31 cellular contexts compared by ENCODE assay signal in the genomic region with DNA sequence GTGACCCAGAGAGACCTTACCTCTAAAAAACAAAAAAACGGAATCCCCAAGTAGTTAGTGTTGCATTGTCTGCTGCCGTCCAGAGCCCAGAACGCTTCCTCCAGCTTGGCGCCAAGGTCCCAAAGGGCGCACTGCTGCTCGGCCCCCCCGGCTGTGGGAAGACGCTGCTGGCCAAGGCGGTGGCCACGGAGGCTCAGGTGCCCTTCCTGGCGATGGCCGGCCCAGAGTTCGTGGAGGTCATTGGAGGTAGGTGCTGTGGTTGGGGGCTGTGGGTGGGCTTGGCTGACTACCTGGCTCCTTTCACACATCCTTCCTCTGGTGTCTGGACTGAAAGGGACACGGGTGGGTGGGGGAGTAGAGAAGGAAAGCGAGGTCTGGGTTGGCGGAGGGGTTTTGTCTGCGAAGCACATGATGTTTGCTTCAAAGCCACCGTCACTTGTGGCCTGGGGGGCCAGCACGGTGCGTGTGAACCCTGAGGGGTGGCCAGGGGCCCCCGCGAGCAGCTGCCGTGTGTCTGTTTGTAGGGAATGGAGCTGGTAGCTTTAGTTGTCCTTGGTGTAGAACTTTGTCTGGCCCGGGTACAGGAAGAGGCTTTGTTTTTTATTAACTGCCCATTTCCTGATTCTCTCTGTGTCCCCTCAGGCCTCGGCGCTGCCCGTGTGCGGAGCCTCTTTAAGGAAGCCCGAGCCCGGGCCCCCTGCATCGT. TPM values are rescaled to one million over a fixed set of nuclear protein-coding genes. Genes with fewer than 3 reads are reported as not detected.
"Had no signal": no experiment of that assay in that cellular context is flagged by ENCODE, and none has a peak within 500 bp of the region (broad histone marks: within the 10 kb centered on the region; RNA-seq: fewer than 3 reads in every experiment).

No MANE protein-coding gene starts in this region.

- FAIRE-seq: bronchial epithelial cell, colon, keratinocyte had no signal

- H3K4me2 ChIP-seq: smooth muscle cell had no signal

- H3K27me3 ChIP-seq: ovary, sigmoid colon, stomach, thyroid gland had no signal

- H3K27me3 Mint-ChIP-seq: activated CD4-positive, alpha-beta memory T cell treated with anti-CD3 and anti-CD28 coated beads for 36 hours; activated naive CD8-positive, alpha-beta T cell; central memory CD8-positive, alpha-beta T cell; progenitor cell of endocrine pancreas; stimulated activated naive B cell treated with anti-CD40 and anti-IgM and Interleukin-4, amounts not matched to agents 10 μg/mL and 1 μg/mL and 100 μg/mL, for 72 hours had no signal

- H3K27ac ChIP-seq: ovary, sigmoid colon, thyroid gland, WERI-Rb-1 had no signal

- H3K36me3 ChIP-seq: ovary had no signal

- H3K4me3 ChIP-seq: ovary, sigmoid colon, smooth muscle cell, stomach, thyroid gland had no signal

- H3K27ac Mint-ChIP-seq: activated CD4-positive, alpha-beta memory T cell treated with anti-CD3 and anti-CD28 coated beads for 36 hours; activated naive CD8-positive, alpha-beta T cell; nephron; progenitor cell of endocrine pancreas; stimulated activated naive B cell treated with anti-CD40 and anti-IgM and Interleukin-4, amounts not matched to agents 10 μg/mL and 1 μg/mL and 100 μg/mL, for 72 hours; T-helper 1 cell treated with Interleukin-12 subunit alpha and Interleukin-12 subunit beta and Interleukin-4 antibody, amounts not matched to agents 30 μg/mL and 1 μg/mL, for 36 hours had no signal

- DNase-seq: activated CD4-positive, alpha-beta memory T cell treated with anti-CD3 and anti-CD28 coated beads for 36 hours; activated CD4-positive, alpha-beta T cell treated with anti-CD3 and anti-CD28 coated beads for 48 hours; activated CD8-positive, alpha-beta memory T cell treated with anti-CD3 and anti-CD28 coated beads, Interleukin-2, amount 50 U/mL, for 4 hours; activated T-cell treated with anti-CD3 and anti-CD28 coated beads, Interleukin-2, amount 50 U/mL, for 1 hour; anterior cingulate cortex; effector CD8-positive, alpha-beta T cell; head of caudate nucleus; hippocampal formation; left colon; ovary; retina; sigmoid colon; stimulated activated CD4-positive, alpha-beta T cell treated with anti-CD3 and anti-CD28 coated beads, Interleukin-15, amount 100 ng/mL, for 24 hours; stimulated activated CD4-positive, alpha-beta T cell treated with anti-CD3 and anti-CD28 coated beads, Interleukin-2, amount 100 ng/mL, for 24 hours; stimulated activated naive B cell treated with anti-CD40 and anti-IgM and Interleukin-4, amounts not matched to agents 10 μg/mL and 1 μg/mL and 100 μg/mL, for 72 hours; stomach; SW 1271; T1000; thyroid gland; WERI-Rb-1 had no signal

- H3K4me3 Mint-ChIP-seq: activated CD4-positive, alpha-beta memory T cell treated with anti-CD3 and anti-CD28 coated beads for 36 hours; activated naive CD8-positive, alpha-beta T cell; central memory CD8-positive, alpha-beta T cell; nephron; stimulated activated naive B cell treated with anti-CD40 and anti-IgM and Interleukin-4, amounts not matched to agents 10 μg/mL and 1 μg/mL and 100 μg/mL, for 72 hours; T-helper 1 cell treated with Interleukin-12 subunit alpha and Interleukin-12 subunit beta and Interleukin-4 antibody, amounts not matched to agents 30 μg/mL and 1 μg/mL, for 36 hours had no signal

- H3K9me3 Mint-ChIP-seq: activated CD4-positive, alpha-beta memory T cell treated with anti-CD3 and anti-CD28 coated beads for 36 hours; central memory CD8-positive, alpha-beta T cell; nephron; T-helper 1 cell treated with Interleukin-12 subunit alpha and Interleukin-12 subunit beta and Interleukin-4 antibody, amounts not matched to agents 30 μg/mL and 1 μg/mL, for 36 hours had no signal

- H3K9me3 ChIP-seq: ovary, sigmoid colon, stomach, thyroid gland had no signal

- ATAC-seq: activated CD4-positive, CD25-positive, alpha-beta regulatory T cell treated with anti-CD3 and anti-CD28 coated beads, Interleukin-2, amount 50 U/mL, for 24 hours; left colon; stimulated activated naive B cell treated with anti-CD40 and anti-IgM and Interleukin-4, amounts not matched to agents 10 μg/mL and 1 μg/mL and 100 μg/mL, for 72 hours had no signal

- H3K4me1 ChIP-seq: sigmoid colon, thyroid gland had no signal

RNA-seq across cellular contexts. Expression of gene CPNE7, which starts 43.6 kb away (rescaled TPM):
- total RNA-seq: urinary bladder had no signal
